Comparison of ENCODE assay signal across 16 cellular contexts in genomic region chr19:11105014-11105636, GRCh38. TPM values are rescaled to one million over a fixed set of nuclear protein-coding genes. Genes with fewer than 3 reads are reported as not detected.
DNase-seq lines count a peak whose midpoint lies in the region; ATAC-seq, FAIRE-seq and TF ChIP-seq lines count a peak whose summit lies in the region.
"Had no signal": no experiment of that assay in that cellular context is flagged by ENCODE, and none has a peak within 500 bp of the region (broad histone marks: within the 10 kb centered on the region; RNA-seq: fewer than 3 reads in every experiment).

No MANE protein-coding gene starts in this region.

- H3K4me1 Mint-ChIP-seq in HFFc6 (ENCODE audit: low read depth), result no peaks in the 10 kb centered on the region
- H3K4me1 Mint-ChIP-seq in activated naive CD4-positive, alpha-beta T cell treated with anti-CD3 and anti-CD28 coated beads for 36 hours (ENCODE audit: low read depth), result peaks cover under 1% of the 10 kb centered on the region
- H3K4me1 Mint-ChIP-seq: CD14-positive monocyte, H9, IgD-negative memory B cell had no signal

- H3K27ac ChIP-seq in A549, result no peak overlapping the region
- H3K27ac ChIP-seq in HCT116 (ENCODE audit: low read depth, low read length), result no peak overlapping the region
- H3K27ac ChIP-seq in GM12878 (ENCODE audit: control insufficient read depth, insufficient read depth), result no peak overlapping the region
- H3K27ac ChIP-seq in right lobe of liver, result no peak overlapping the region

- RAD21 ChIA-PET in HCT116 (lab: Charles Lee; ENCODE audit: low non-redundant PET in 1 of 2, low total read pairs in 2 of 2, uncharacterized antibody in 2 of 2, unreplicated experiment in 2 of 2) (no interaction called here), GM12878 (lab: Charles Lee; ENCODE audit: unreplicated experiment) (no interaction called here)

- TF ChIP-seq CTCF in A549 (IDR thresholded peaks at IDR 0.05), result no peak
- TF ChIP-seq CTCF in HCT116 (IDR thresholded peaks at IDR 0.05 in 2 of 3, conservative IDR thresholded peaks at IDR 0.05 in 1 of 3; ENCODE audit: borderline replicate concordance in 1 of 3, insufficient read depth in 1 of 3, low read depth in 2 of 3, low read length in 2 of 3), result no peak
- TF ChIP-seq CTCF in GM12878 (IDR thresholded peaks at IDR 0.05 in 2 of 3, conservative IDR thresholded peaks at IDR 0.05 in 1 of 3; ENCODE audit: control insufficient read depth in 2 of 3, extremely low read depth in 1 of 3, insufficient read depth in 1 of 3, low read depth in 3 of 3, low read length in 3 of 3), result no peak
- no peak for TF ChIP-seq CTCF in right lobe of liver (IDR thresholded peaks at IDR 0.05)
- no peak for TF ChIP-seq CTCF in HFFc6 (IDR thresholded peaks at IDR 0.05)

- H3K4me3 Mint-ChIP-seq in HFFc6, result no peak overlapping the region
- H3K4me3 Mint-ChIP-seq in activated naive CD4-positive, alpha-beta T cell treated with anti-CD3 and anti-CD28 coated beads for 36 hours, result no peak overlapping the region
- H3K4me3 Mint-ChIP-seq: CD14-positive monocyte, H9, IgD-negative memory B cell had no signal

- peaks cover 21% of the 10 kb centered on the region; the same call in 1 of the 2 replicates for H3K36me3 Mint-ChIP-seq in HFFc6 (ENCODE audit: low read depth)
- peaks cover 55% of the 10 kb centered on the region for H3K36me3 Mint-ChIP-seq in activated naive CD4-positive, alpha-beta T cell treated with anti-CD3 and anti-CD28 coated beads for 36 hours (ENCODE audit: low read depth)
- H3K36me3 Mint-ChIP-seq: IgD-negative memory B cell had no signal

- H3K79me2 ChIP-seq in HCT116 (ENCODE audit: insufficient read depth, low read length) (peaks cover 64% of the 10 kb centered on the region), GM12878 (ENCODE audit: control insufficient read depth, insufficient read depth, low read length) (peaks cover 1% of the 10 kb centered on the region; the same call in 1 of the 2 replicates)

- DNase-seq in A549 (ENCODE audit: low read depth in 1 of 2, low spot score in 1 of 2) (no peak), HCT116 (ENCODE audit: low read depth, low spot score) (no peak), GM12878 (ENCODE audit: low read depth, low spot score) (no peak), right lobe of liver (no peak), HFFc6 (no peak)
- DNase-seq in stimulated activated CD4-positive, alpha-beta T cell treated with anti-CD3 and anti-CD28 coated beads, Interleukin-4, amount 100 ng/mL, for 4 hours, result no peak
- no peak for DNase-seq in activated naive CD4-positive, alpha-beta T cell treated with anti-CD3 and anti-CD28 coated beads for 36 hours
- DNase-seq: COR-L47, H9, NCI-H1417, NCI-H1930, NCI-H2171 treated with DMSO at 0.1 percent for 48 hours, NCI-H510A had no signal

- H3K4me3 ChIP-seq in A549, result no peak overlapping the region
- H3K4me3 ChIP-seq in HCT116 (replicated peaks in 1 of 2; ENCODE audit: low read depth in 1 of 2, low read length in 2 of 2), result no peak overlapping the region
- H3K4me3 ChIP-seq in GM12878, result no peak overlapping the region
- H3K4me3 ChIP-seq in right lobe of liver, result no peak overlapping the region

- H3K27ac Mint-ChIP-seq in HFFc6, result no peak overlapping the region
- H3K27ac Mint-ChIP-seq in activated naive CD4-positive, alpha-beta T cell treated with anti-CD3 and anti-CD28 coated beads for 36 hours, result no peak overlapping the region
- H3K27ac Mint-ChIP-seq: IgD-negative memory B cell had no signal

- in situ Hi-C loops in GM12878 (cut with MboI), result no loop called here

- H3K27me3 ChIP-seq in HCT116 (ENCODE audit: insufficient read depth, low read length) (no peaks in the 10 kb centered on the region), GM12878 (replicated peaks in 1 of 2; ENCODE audit: control insufficient read depth in 2 of 2, insufficient read depth in 2 of 2, low read length in 1 of 2) (no peaks in the 10 kb centered on the region), right lobe of liver (no peaks in the 10 kb centered on the region)

- BruUV-seq in HCT116 (replicated peaks; lab: Mats Ljungman, UMichigan), result no TSS peak
- BruUV-seq in GM12878 (replicated peaks; lab: Mats Ljungman, UMichigan), result TSS peak; percentile 53

- H3K9me3 ChIP-seq in A549 (no peaks in the 10 kb centered on the region), HCT116 (ENCODE audit: control insufficient read depth in 1 of 2, insufficient read depth in 1 of 2, low read depth in 1 of 2, low read length in 2 of 2) (no peaks in the 10 kb centered on the region), GM12878 (replicated peaks; ENCODE audit: control insufficient read depth, insufficient read depth, low read length) (no peaks in the 10 kb centered on the region), right lobe of liver (no peaks in the 10 kb centered on the region)

- TF ChIP-seq RAD21 in A549 (conservative IDR thresholded peaks at IDR 0.05 in 1 of 2, IDR thresholded peaks at IDR 0.05 in 1 of 2) (no peak), HCT116 (IDR thresholded peaks at IDR 0.05; ENCODE audit: low read depth) (no peak), GM12878 (IDR thresholded peaks at IDR 0.05; ENCODE audit: insufficient read depth, low read depth, low read length) (no peak)

- CTCF ChIA-PET in A549 (lab: Yijun Ruan, JAX) (interaction anchor here (1.6 kb wide), 1 partner anchor 21 kb away, joined by 7 read pairs; no protein-coding TSS in a partner anchor), HCT116 (lab: Charles Lee) (no interaction called here), GM12878 (lab: Yijun Ruan, JAX) (interaction anchor here (0.6 to 1.4 kb wide), 3 partner anchors 21 to 93 kb away, joined by 3 to 5 read pairs (median 4); no protein-coding TSS in a partner anchor)
- CTCF ChIA-PET in activated naive CD4-positive, alpha-beta T cell treated with anti-CD3 and anti-CD28 coated beads for 36 hours (lab: Charles Lee), result no interaction called here

- POLR2A ChIA-PET in A549 (lab: Yijun Ruan, JAX) (no interaction called here), HCT116 (lab: Charles Lee) (interaction anchor here (1.1 kb wide), 1 partner anchor 10 kb away, joined by 3 read pairs; no protein-coding TSS in a partner anchor), GM12878 (lab: Charles Lee) (interaction anchor here (0.5 kb wide), 1 partner anchor 10 kb away, joined by 4 read pairs; no protein-coding TSS in a partner anchor)

- TF ChIP-seq POLR2A in A549 (IDR thresholded peaks at IDR 0.05; ENCODE audit: low read length) (no peak), HCT116 (IDR thresholded peaks at IDR 0.05; ENCODE audit: borderline replicate concordance, extremely low read depth, insufficient read depth, insufficient read length) (no peak), GM12878 (IDR thresholded peaks at IDR 0.05; ENCODE audit: low read depth, low read length) (peak; percentile 72), right lobe of liver (IDR thresholded peaks at IDR 0.05) (peak; percentile 20)

- FAIRE-seq in A549 (lab: Jason Lieb, UNC), result no peak
- no peak for FAIRE-seq in GM12878 (lab: Jason Lieb, UNC)

- H3K36me3 ChIP-seq in HCT116 (ENCODE audit: control insufficient read depth in 1 of 2, insufficient read depth in 2 of 2, low read length in 2 of 2) (peaks cover 61 to 66% of the 10 kb centered on the region in 2 experiments), GM12878 (ENCODE audit: control insufficient read depth in 2 of 2, insufficient read depth in 2 of 2, low read length in 1 of 2) (peaks cover 32 to 48% of the 10 kb centered on the region in 2 experiments), right lobe of liver (peaks cover 18 to 100% (median 58%) of the 10 kb centered on the region in 4 donors)

- H3K9me2 ChIP-seq in HCT116 (ENCODE audit: insufficient read depth), result no peaks in the 10 kb centered on the region

- H3K4me1 ChIP-seq in A549 (no peaks in the 10 kb centered on the region), HCT116 (ENCODE audit: control insufficient read depth in 1 of 2, insufficient read depth in 2 of 2, low read length in 2 of 2) (peaks cover 0 to 6% of the 10 kb centered on the region in 2 experiments; a peak in 1 of 4 replicates), GM12878 (ENCODE audit: control insufficient read depth, insufficient read depth, low read length) (no peaks in the 10 kb centered on the region), right lobe of liver (no peaks in the 10 kb centered on the region)

- ATAC-seq in A549 (peak; percentile 8 to 43; a peak in 5 of 6 replicates), HCT116 (peak; percentile 47), GM12878 (peak; percentile 16), right lobe of liver (peak; percentile 19 to 29 (median 24)), HG03095 (IDR thresholded peaks at IDR 0.05; ENCODE audit: unreplicated experiment) (no peak)

- H2AFZ ChIP-seq in HCT116 (ENCODE audit: low read depth, low read length, poor library complexity, severe bottlenecking) (no peak overlapping the region), GM12878 (ENCODE audit: control insufficient read depth, low read depth, low read length) (no peak overlapping the region)

- 89% methylated on average over 26 of the region's 36 CpGs for WGBS in A549 (ENCODE audit: missing lambda C conversion rate)
- 92% methylated on average over 36 of the region's 36 CpGs for WGBS in GM12878 (ENCODE audit: insufficient coverage, insufficient replicate concordance, low lambda C conversion rate, missing lambda C conversion rate)
- no CpG with 5 or more reads among the region's 36 CpGs for WGBS in right lobe of liver (ENCODE audit: insufficient coverage, low coverage, low lambda C conversion rate, missing lambda C conversion rate)

- SMC1A ChIA-PET in GM12878 (lab: Charles Lee; ENCODE audit: uncharacterized antibody, unreplicated experiment), result no interaction called here

- H3K27me3 Mint-ChIP-seq in HFFc6 (ENCODE audit: insufficient read depth), result no peaks in the 10 kb centered on the region
- H3K27me3 Mint-ChIP-seq in activated naive CD4-positive, alpha-beta T cell treated with anti-CD3 and anti-CD28 coated beads for 36 hours (ENCODE audit: low read depth), result no peaks in the 10 kb centered on the region
- H3K27me3 Mint-ChIP-seq: IgD-negative memory B cell had no signal

- no peaks in the 10 kb centered on the region for H3K9me3 Mint-ChIP-seq in HFFc6
- no peaks in the 10 kb centered on the region for H3K9me3 Mint-ChIP-seq in activated naive CD4-positive, alpha-beta T cell treated with anti-CD3 and anti-CD28 coated beads for 36 hours
- H3K9me3 Mint-ChIP-seq: H9 had no signal

- intact Hi-C loops in HCT116 (cut with micrococcal nuclease) (no loop called here), GM12878 (cut with micrococcal nuclease; ENCODE audit: unreplicated experiment) (no loop called here), right lobe of liver (cut with DNase I) (no loop called here)
- intact Hi-C loops in activated naive CD4-positive, alpha-beta T cell treated with anti-CD3 and anti-CD28 coated beads for 36 hours (cut with micrococcal nuclease), result no loop called here

- TF ChIP-seq EP300 in A549 (IDR thresholded peaks at IDR 0.05) (no peak), GM12878 (IDR thresholded peaks at IDR 0.05; ENCODE audit: borderline replicate concordance in 1 of 2, control insufficient read depth in 1 of 2, low read depth in 2 of 2, low read length in 2 of 2) (no peak)

- H3K9ac ChIP-seq in HCT116 (ENCODE audit: low read length) (no peak overlapping the region), GM12878 (ENCODE audit: control insufficient read depth, insufficient read depth, low read length) (no peak overlapping the region)

- H3K4me2 ChIP-seq in A549 (no peak overlapping the region), HCT116 (ENCODE audit: low read length) (no peak overlapping the region), GM12878 (ENCODE audit: control insufficient read depth, insufficient read depth) (no peak overlapping the region)

- H4K20me1 ChIP-seq in HCT116 (ENCODE audit: insufficient read depth), result no peaks in the 10 kb centered on the region
- no peaks in the 10 kb centered on the region; the same call in 1 of the 2 replicates for H4K20me1 ChIP-seq in GM12878 (ENCODE audit: control insufficient read depth, insufficient read depth)

RNA-seq across cellular contexts. Expression of gene LDLR, which starts 15.9 kb away (rescaled TPM):
- 29.2 and 37.0 TPM in 2 replicates for polyA plus RNA-seq in A549 (2011; rRNA removed)
- 38.2 and 41.8 TPM in 2 replicates for polyA plus RNA-seq in A549 (2012; cell fraction: cytosol; rRNA removed)
- polyA plus RNA-seq in A549 (2012; cell fraction: nucleus; rRNA removed), result 78.5 and 82.0 TPM in 2 replicates
- polyA plus RNA-seq in A549 (2017; fragmentation: RNase III; extraction: RNeasy Plus Mini Kit Qiagen cat#74134 plus additional on column Dnase treatment), result 35.6 to 55.8 TPM (median 50.8 TPM) in 3 replicates
- 37.2 and 50.2 TPM in 2 replicates for polyA minus RNA-seq in A549 (2011; rRNA and poly(A)+ RNA removed)
- total RNA-seq in HCT116 (2021; ENCODE audit: unreplicated experiment), result 92.4 TPM
- polyA plus RNA-seq in HCT116 (2012), result 69.8 and 84.2 TPM in 2 replicates
- total RNA-seq in GM12878 (2013; cell fraction: nucleolus; rRNA removed), result 218 and 237 TPM in 2 replicates
- 39.0 and 43.4 TPM in 2 replicates for total RNA-seq in GM12878 (2014; rRNA removed)
- 29.4 and 30.7 TPM in 2 replicates for total RNA-seq in GM12878 (2014; rRNA removed; fragmentation: Illumina TruSeq; extraction: Trizol)
- 56.8 and 59.2 TPM in 2 replicates for total RNA-seq in GM12878 (2021)
- polyA plus RNA-seq in GM12878 (2011; ENCODE audit: low read depth), result 13.2 TPM
- polyA plus RNA-seq in GM12878 (2011; rRNA removed), result 19.4 and 42.8 TPM in 2 replicates
- 34.6 and 36.3 TPM in 2 replicates for polyA plus RNA-seq in GM12878 (2011; cell fraction: cytosol; rRNA removed)
- 49.0 and 57.5 TPM in 2 replicates for polyA plus RNA-seq in GM12878 (2011; cell fraction: nucleus; rRNA removed)
- polyA plus RNA-seq in GM12878 (2012), result 26.4 and 34.5 TPM in 2 replicates
- 23.1 and 25.3 TPM in 2 replicates for polyA plus RNA-seq in GM12878 (2014; fragmentation: Illumina TruSeq; extraction: Trizol)
- 10 to 100 TPM; 11.3 to 15.9 TPM for polyA plus RNA-seq in GM12878 (2014; fragmentation: Nextera tagmentation; extraction: Ambion mirVana)
- polyA plus RNA-seq in GM12878 (2014; rRNA removed), result 26.7 and 38.4 TPM in 2 replicates
- 10 to 100 TPM; 17.1 to 18.5 TPM for polyA plus RNA-seq in GM12878 (2016; fragmentation: Nextera tagmentation; extraction: Ambion mirVana)
- polyA minus RNA-seq in GM12878 (2011; rRNA and poly(A)+ RNA removed), result 95.8 and 116 TPM in 2 replicates
- 39.6 and 41.5 TPM in 2 replicates for polyA minus RNA-seq in GM12878 (2011; cell fraction: cytosol; rRNA and poly(A)+ RNA removed)
- polyA minus RNA-seq in GM12878 (2011; cell fraction: nucleus; rRNA and poly(A)+ RNA removed), result 80.6 and 135 TPM in 2 replicates
- total RNA-seq in right lobe of liver, result 100 to 1,000 TPM in 1 of 6 experiments, 10 to 100 TPM in 4, 1 to 10 TPM in 1; 8.6 to 117 (median 26.8) TPM
- total RNA-seq in HFFc6 (2021; fragmentation: NEBNext Ultra II Directional; extraction: Animal tissue kit (Norgen Biotek cat#: 25700)), result 10 to 100 TPM; 22.8 to 34.3 (median 28.0) TPM
- total RNA-seq in activated naive CD4-positive, alpha-beta T cell treated with anti-CD3 and anti-CD28 coated beads for 36 hours, result 10 to 100 TPM; 64.2 to 64.9 TPM

RNA-seq across cellular contexts. Expression of gene SPC24, which starts 50.5 kb away (rescaled TPM):
- polyA plus RNA-seq in A549 (2011; rRNA removed) (16.3 and 16.5 TPM in 2 replicates), A549 (2017; fragmentation: RNase III; extraction: RNeasy Plus Mini Kit Qiagen cat#74134 plus additional on column Dnase treatment) (21.8 to 22.2 TPM (median 22.2 TPM) in 3 replicates), GM12878 (2011; rRNA removed) (22.0 and 25.6 TPM in 2 replicates), GM12878 (2014; fragmentation: Illumina TruSeq; extraction: Trizol) (17.0 and 18.1 TPM in 2 replicates), GM12878 (2014; fragmentation: Nextera tagmentation; extraction: Ambion mirVana) (10 to 100 TPM in 1 of 2 experiments, 1 to 10 TPM in 1; 9.4 to 18.4 TPM), GM12878 (2014; rRNA removed) (34.4 and 55.4 TPM in 2 replicates), GM12878 (2016; fragmentation: Nextera tagmentation; extraction: Ambion mirVana) (10 to 100 TPM; 65.3 to 72.6 TPM)
- 26.0 and 27.2 TPM in 2 replicates for polyA plus RNA-seq in A549 (2012; cell fraction: cytosol; rRNA removed)
- 20.8 and 24.2 TPM in 2 replicates for polyA plus RNA-seq in A549 (2012; cell fraction: nucleus; rRNA removed)
- 19.3 and 22.3 TPM in 2 replicates for polyA minus RNA-seq in A549 (2011; rRNA and poly(A)+ RNA removed)
- total RNA-seq in HCT116 (2021; ENCODE audit: unreplicated experiment) (33.9 TPM), GM12878 (2014; rRNA removed) (69.3 and 70.8 TPM in 2 replicates), GM12878 (2014; rRNA removed; fragmentation: Illumina TruSeq; extraction: Trizol) (43.4 and 47.0 TPM in 2 replicates), GM12878 (2021) (59.1 and 65.0 TPM in 2 replicates), right lobe of liver (1 to 10 TPM in 5 of 6 experiments, under 1 TPM in 1; 0.90 to 3.8 (median 2.2) TPM)
- 38.8 and 39.2 TPM in 2 replicates for polyA plus RNA-seq in HCT116 (2012)
- 7.9 and 10.3 TPM in 2 replicates for total RNA-seq in GM12878 (2013; cell fraction: nucleolus; rRNA removed)
- 15.4 TPM for polyA plus RNA-seq in GM12878 (2011; ENCODE audit: low read depth)
- polyA plus RNA-seq in GM12878 (2011; cell fraction: cytosol; rRNA removed), result 27.5 and 36.4 TPM in 2 replicates
- 28.5 and 31.1 TPM in 2 replicates for polyA plus RNA-seq in GM12878 (2011; cell fraction: nucleus; rRNA removed)
- polyA plus RNA-seq in GM12878 (2012), result 18.4 and 22.6 TPM in 2 replicates
- polyA minus RNA-seq in GM12878 (2011; rRNA and poly(A)+ RNA removed), result 50.6 and 56.3 TPM in 2 replicates
- polyA minus RNA-seq in GM12878 (2011; cell fraction: cytosol; rRNA and poly(A)+ RNA removed), result 27.4 and 31.9 TPM in 2 replicates
- polyA minus RNA-seq in GM12878 (2011; cell fraction: nucleus; rRNA and poly(A)+ RNA removed), result 8.1 and 16.5 TPM in 2 replicates
- total RNA-seq in HFFc6 (2021; fragmentation: NEBNext Ultra II Directional; extraction: Animal tissue kit (Norgen Biotek cat#: 25700)), result 10 to 100 TPM; 21.0 to 54.6 (median 50.3) TPM
- total RNA-seq in activated naive CD4-positive, alpha-beta T cell treated with anti-CD3 and anti-CD28 coated beads for 36 hours, result 100 to 1,000 TPM in 1 of 2 experiments, 10 to 100 TPM in 1; 94.7 to 102 TPM
- polyA plus RNA-seq: IgD-negative memory B cell had no signal

Comparison
In these comparisons a context has a peak if more than half of its experiments do, and no peak if none do; other contexts are left out.
1. POLR2A ChIP-seq: peak in GM12878 (single experiment) and right lobe of liver (single experiment); none in A549 (single experiment) and HCT116 (single experiment).
2. CTCF ChIA-PET loops: an anchor here in A549 (1.6 kb wide) and GM12878 (0.6 to 1.4 kb wide); none called in HCT116 and activated naive CD4-positive, alpha-beta T cell treated with anti-CD3 and anti-CD28 coated beads for 36 hours.
3. Of the 24 proteins assayed by ChIP-seq in both GM12878 and A549: peak only in GM12878: POLR2A; only in A549: none; in both: none; in neither: 23.